8 cellular contexts compared by ENCODE assay signal in genomic region chr19:46704379-46705076, GRCh38. TPM values are rescaled to one million over a fixed set of nuclear protein-coding genes. Genes with fewer than 3 reads are reported as not detected.
DNase-seq lines count a peak whose midpoint lies in the region; ATAC-seq and TF ChIP-seq lines count a peak whose summit lies in the region.

No MANE protein-coding gene starts in this region.

- no peaks in the 10 kb centered on the region for H3K27me3 Mint-ChIP-seq in CD14-positive monocyte (ENCODE audit: low read depth in 3 of 3)
- no peaks in the 10 kb centered on the region for H3K27me3 Mint-ChIP-seq in T-helper 2 cell treated with Interferon-gamma antibody and Interleukin-4, amounts not matched to agents 5 μg/mL and 100 μg/mL, for 36 hours (ENCODE audit: low read depth)

- H3K4me3 Mint-ChIP-seq in CD14-positive monocyte = no peak overlapping the region
- no peak overlapping the region for H3K4me3 Mint-ChIP-seq in T-helper 2 cell treated with Interferon-gamma antibody and Interleukin-4, amounts not matched to agents 5 μg/mL and 100 μg/mL, for 36 hours

- H3K27me3 ChIP-seq in HL-60 (ENCODE audit: insufficient read depth, poor library complexity, severe bottlenecking) = no peaks in the 10 kb centered on the region
- no peaks in the 10 kb centered on the region for H3K27me3 ChIP-seq in adrenal gland

- peaks cover 62 to 81% of the 10 kb centered on the region in 2 donors for H3K36me3 Mint-ChIP-seq in CD14-positive monocyte
- peaks cover 63% of the 10 kb centered on the region for H3K36me3 Mint-ChIP-seq in T-helper 2 cell treated with Interferon-gamma antibody and Interleukin-4, amounts not matched to agents 5 μg/mL and 100 μg/mL, for 36 hours (ENCODE audit: low read depth)

- no peak overlapping the region for H3K27ac ChIP-seq in HL-60 (replicated peaks)
- no peak overlapping the region for H3K27ac ChIP-seq in adrenal gland

- ATAC-seq in HG03460 (IDR thresholded peaks at IDR 0.05; ENCODE audit: unreplicated experiment) = no peak

- WGBS in adrenal gland, 4 donors = 30 to 36% (median 31%) methylated on average over 12 to 21 of the region's 21 CpGs

- H3K36me3 ChIP-seq in adrenal gland (replicated peaks in 1 of 2) = peaks cover 0 to 75% of the 10 kb centered on the region in 2 donors

- H3K9me3 ChIP-seq in adrenal gland (replicated peaks in 1 of 3) = no peaks in the 10 kb centered on the region

- peaks cover 3% of the 10 kb centered on the region for H3K4me1 Mint-ChIP-seq in CD14-positive monocyte
- H3K4me1 Mint-ChIP-seq in T-helper 2 cell treated with Interferon-gamma antibody and Interleukin-4, amounts not matched to agents 5 μg/mL and 100 μg/mL, for 36 hours (ENCODE audit: low read depth) = peaks cover 9% of the 10 kb centered on the region

- TF ChIP-seq POLR2A in adrenal gland (IDR thresholded peaks at IDR 0.05) = no peak

- H3K27ac Mint-ChIP-seq in CD14-positive monocyte = peak overlapping the region in 3 of 7 donors; percentile 20 to 85 (median 60)
- peak overlapping the region; percentile 65 for H3K27ac Mint-ChIP-seq in T-helper 2 cell treated with Interferon-gamma antibody and Interleukin-4, amounts not matched to agents 5 μg/mL and 100 μg/mL, for 36 hours

- peaks cover 0 to 4% (median 0%) of the 10 kb centered on the region in 7 donors for H3K9me3 Mint-ChIP-seq in CD14-positive monocyte
- H3K9me3 Mint-ChIP-seq in T-helper 2 cell treated with Interferon-gamma antibody and Interleukin-4, amounts not matched to agents 5 μg/mL and 100 μg/mL, for 36 hours = no peaks in the 10 kb centered on the region

- no peak overlapping the region for H3K4me3 ChIP-seq in HL-60 (replicated peaks; ENCODE audit: insufficient read depth, low read length)
- no peak overlapping the region for H3K4me3 ChIP-seq in adrenal gland

- H3K4me1 ChIP-seq in adrenal gland (replicated peaks in 1 of 2) = no peaks in the 10 kb centered on the region

- DNase-seq in CD14-positive monocyte (ENCODE audit: low spot score) = peak; percentile 77
- peak in 1 of 2 experiments; percentile 78 for DNase-seq in HL-60 (ENCODE audit: low read depth in 1 of 2, low spot score in 1 of 2)
- peak; percentile 69 for DNase-seq in T-helper 2 cell treated with Interferon-gamma antibody and Interleukin-4, amounts not matched to agents 5 μg/mL and 100 μg/mL, for 36 hours (ENCODE audit: low spot score)
- DNase-seq in adrenal gland = peak; percentile 66 to 91 (median 78)
- peak; percentile 89 for DNase-seq in iPS-NIHi7 (ENCODE audit: extremely low spot score)
- DNase-seq in stimulated activated CD4-positive, alpha-beta T cell treated with anti-CD3 and anti-CD28 coated beads, Interleukin-1b, Interleukin-23, amount 100 ng/mL, for 48 hours = peak; percentile 82
- DNase-seq in NCI-H2107 (lab: John Stamatoyannopoulos, UW) = no peak

- intact Hi-C loops in CD14-positive monocyte (cut with micrococcal nuclease) (loop anchor here (1.0 to 5.0 kb wide), 3 partner anchors 24 to 48 kb away; no protein-coding TSS in a partner anchor), adrenal gland (cut with DNase I) (loop anchor here in 1 of 2 donors (5.0 kb wide), 1 partner anchor 33 kb away; no protein-coding TSS in a partner anchor)

- TF ChIP-seq CTCF in CD14-positive monocyte (IDR thresholded peaks at IDR 0.05) (peak; percentile 97), HL-60 (IDR thresholded peaks at IDR 0.05; ENCODE audit: insufficient read depth, low read length) (peak; percentile 95), adrenal gland (IDR thresholded peaks at IDR 0.05) (peak; percentile 80 to 99 (median 90))

RNA-seq across cellular contexts. Expression of gene PRKD2, which starts 12.4 kb away (rescaled TPM):
- polyA plus RNA-seq in CD14-positive monocyte (1 to 10 TPM; 6.5 to 8.1 TPM), adrenal gland (10 to 100 TPM in 2 of 3 donors, 1 to 10 TPM in 1; 6.8 to 77.1 (median 53.7) TPM)
- 10 to 100 TPM; 11.5 to 37.0 (median 26.8) TPM for total RNA-seq in adrenal gland

RNA-seq across cellular contexts. Expression of gene FKRP, which starts 41.3 kb away (rescaled TPM):
- polyA plus RNA-seq in CD14-positive monocyte = 1 to 10 TPM; 2.1 to 2.7 TPM
- total RNA-seq in adrenal gland = 10 to 100 TPM in 7 of 8 donors, 1 to 10 TPM in 1; 9.6 to 31.2 (median 16.7) TPM
- polyA plus RNA-seq in adrenal gland = 10 to 100 TPM in 2 of 3 donors, 1 to 10 TPM in 1; 5.5 to 19.1 (median 13.6) TPM

RNA-seq across cellular contexts. Expression of gene STRN4, which starts 41.7 kb away (rescaled TPM):
- polyA plus RNA-seq in CD14-positive monocyte (10 to 100 TPM; 37.5 to 48.0 TPM), adrenal gland (10 to 100 TPM; 22.3 to 92.8 (median 65.3) TPM)
- total RNA-seq in adrenal gland = 10 to 100 TPM; 46.6 to 85.7 (median 66.8) TPM

RNA-seq across cellular contexts. Expression of gene DACT3, which starts 43.5 kb away (rescaled TPM):
- polyA plus RNA-seq in CD14-positive monocyte = under 1 TPM; 0.05 to 0.09 TPM
- total RNA-seq in adrenal gland = 1 to 10 TPM; 1.7 to 9.8 (median 4.4) TPM
- polyA plus RNA-seq in adrenal gland = 1 to 10 TPM; 2.3 to 3.8 (median 2.6) TPM
